In genomic region chr22:43262990-43263644, GRCh38 we compare ENCODE assay signal across 8 cellular contexts.
DNase-seq lines count a peak whose midpoint lies in the region; ATAC-seq, FAIRE-seq and TF ChIP-seq lines count a peak whose summit lies in the region.

No MANE protein-coding gene starts in this region.

- no peak for FAIRE-seq in RCC 7860 (lab: Jason Lieb, UNC)

- no peaks in the 10 kb centered on the region for H3K9me3 ChIP-seq in T-helper 17 cell (ENCODE audit: control insufficient read depth, low read length, poor library complexity, severe bottlenecking)
- H3K9me3 ChIP-seq in psoas muscle: no peaks in the 10 kb centered on the region

- H3K27me3 Mint-ChIP-seq in T-helper 17 cell: no peaks in the 10 kb centered on the region

- ATAC-seq in GM21447 (IDR thresholded peaks at IDR 0.05; ENCODE audit: unreplicated experiment) (peak; percentile 30), T-helper 17 cell (peak; percentile 64), GM18861 (IDR thresholded peaks at IDR 0.05; ENCODE audit: unreplicated experiment) (no peak), psoas muscle (no peak)

- H3K27ac ChIP-seq in psoas muscle: no peak overlapping the region

- H3K27me3 ChIP-seq in psoas muscle (ENCODE audit: insufficient read depth in 3 of 3, low read length in 2 of 3): peaks cover 0 to 45% (median 4%) of the 10 kb centered on the region in 3 donors

- H3K4me1 ChIP-seq in psoas muscle: no peaks in the 10 kb centered on the region

- H3K4me3 Mint-ChIP-seq in T-helper 17 cell: peak overlapping the region; percentile 91

- WGBS in psoas muscle, 3 donors: 66 to 67% (median 67%) methylated on average over 19 of the region's 19 CpGs

- peak overlapping the region; percentile 97 for H3K27ac Mint-ChIP-seq in T-helper 17 cell

- no peaks in the 10 kb centered on the region for H3K36me3 Mint-ChIP-seq in T-helper 17 cell (ENCODE audit: low read depth)

- TF ChIP-seq CTCF in choroid plexus epithelial cell (conservative IDR thresholded peaks at IDR 0.05; ENCODE audit: low read depth, low read length) (no peak), psoas muscle (IDR thresholded peaks at IDR 0.05) (no peak)

- H3K36me3 ChIP-seq in psoas muscle (ENCODE audit: insufficient read depth in 1 of 2, low read depth in 1 of 2): no peaks in the 10 kb centered on the region

- intact Hi-C loops in psoas muscle (cut with DNase I): no loop called here

- H3K4me1 Mint-ChIP-seq in T-helper 17 cell: peaks cover 24% of the 10 kb centered on the region

- H3K4me3 ChIP-seq in choroid plexus epithelial cell (ENCODE audit: low read depth, low read length) (no peak overlapping the region), psoas muscle (no peak overlapping the region)

- DNase-seq in T-helper 17 cell (peak in 2 of 3 donors; percentile 23 to 25), choroid plexus epithelial cell (ENCODE audit: low read depth) (peak; percentile 45), RCC 7860 (ENCODE audit: low spot score) (no peak), cortex of kidney (lab: John Stamatoyannopoulos, UW) (no peak), psoas muscle (no peak)
- peak; percentile 11 for DNase-seq in stimulated activated CD4-positive, alpha-beta T cell treated with anti-CD3 and anti-CD28 coated beads, Interleukin-2, amount 100 ng/mL, for 4 hours (ENCODE audit: low read depth)

Comparison
In these comparisons a context has a peak if more than half of its experiments do, and no peak if none do; other contexts are left out.
1. ATAC-seq: peak in GM21447 (single experiment) and T-helper 17 cell (single experiment); none in GM18861 (single experiment) and psoas muscle (0 of 4).
2. DNase-seq: peak in T-helper 17 cell (2 of 3), choroid plexus epithelial cell (single experiment) and stimulated activated CD4-positive, alpha-beta T cell treated with anti-CD3 and anti-CD28 coated beads, Interleukin-2, amount 100 ng/mL, for 4 hours (single experiment); none in RCC 7860 (single experiment), cortex of kidney (single experiment) and psoas muscle (0 of 2).